ENCODE assay signal across 21 cellular contexts in genomic region chr9:72428329-72428728, GRCh38.
DNase-seq lines count a peak whose midpoint lies in the region; ATAC-seq and TF ChIP-seq lines count a peak whose summit lies in the region.
"Had no signal": no experiment of that assay in that cellular context is flagged by ENCODE, and none has a peak within 500 bp of the region (broad histone marks: within the 10 kb centered on the region; RNA-seq: fewer than 3 reads in every experiment).

No MANE protein-coding gene starts in this region.

- DNase-seq in A172 (ENCODE audit: low spot score) (peak; percentile 57), GM04504 (ENCODE audit: low read depth) (peak; percentile 60), astrocyte of the spinal cord (ENCODE audit: low read depth, low spot score) (peak; percentile 69), iris pigment epithelial cell (ENCODE audit: low read depth) (peak; percentile 54), AML-193 (lab: John Stamatoyannopoulos, UW) (no peak), testis (no peak)
- DNase-seq: activated CD8-positive, alpha-beta memory T cell treated with anti-CD3 and anti-CD28 coated beads, Interleukin-2, amount 50 U/mL, for 4 hours; activated naive CD4-positive, alpha-beta T cell treated with Interleukin-2 at 50 U/mL for 16 hours; Calu3; effector CD4-positive, alpha-beta T cell; foreskin keratinocyte; H9; naive thymus-derived CD4-positive, alpha-beta T cell; NCI-H187; stimulated activated CD4-positive, alpha-beta T cell treated with anti-CD3 and anti-CD28 coated beads, Interleukin-15, amount 100 ng/mL, for 24 hours; T-helper 17 cell had no signal

- TF ChIP-seq CTCF in astrocyte of the spinal cord (IDR thresholded peaks at IDR 0.05; ENCODE audit: low read depth, low read length) (no peak), testis (IDR thresholded peaks at IDR 0.05) (no peak)

- H3K4me3 ChIP-seq in astrocyte of the spinal cord (ENCODE audit: low read depth, low read length) (no peak overlapping the region), testis (no peak overlapping the region)
- H3K4me3 ChIP-seq: prostate gland had no signal

- H3K27me3 ChIP-seq in testis: no peaks in the 10 kb centered on the region
- H3K27me3 ChIP-seq: foreskin keratinocyte had no signal

- 18 to 19% methylated on average over 1 of the region's 1 CpG for WGBS in testis, 2 donors

- H3K36me3 ChIP-seq in testis (ENCODE audit: low read depth, missing control alignments): no peaks in the 10 kb centered on the region
- H3K36me3 ChIP-seq: prostate gland had no signal

- no peak overlapping the region for H3K27ac ChIP-seq in testis
- H3K27ac ChIP-seq: foreskin keratinocyte, prostate gland had no signal

- intact Hi-C loops in testis (cut with DNase I; ENCODE audit: low total_unique reads): no loop called here

- no peak for ATAC-seq in GM18867 (IDR thresholded peaks at IDR 0.05; ENCODE audit: unreplicated experiment)
- no peak for ATAC-seq in GM21390 (IDR thresholded peaks at IDR 0.05; ENCODE audit: unreplicated experiment)
- ATAC-seq: activated CD4-positive, CD25-positive, alpha-beta regulatory T cell treated with anti-CD3 and anti-CD28 coated beads, Interleukin-2, amount 50 U/mL, for 24 hours; foreskin keratinocyte; naive thymus-derived CD4-positive, alpha-beta T cell; Right ventricle myocardium inferior; T-helper 17 cell had no signal

- H3K4me1 ChIP-seq in testis: no peaks in the 10 kb centered on the region
- H3K4me1 ChIP-seq: foreskin keratinocyte, prostate gland had no signal

- in situ Hi-C loops in astrocyte of the spinal cord (cut with HindIII; ENCODE audit: low sequenced_read_pairs): no loop called here

- TF ChIP-seq POLR2A in testis (IDR thresholded peaks at IDR 0.05): no peak

- no peaks in the 10 kb centered on the region for H3K9me3 ChIP-seq in testis
- H3K9me3 ChIP-seq: prostate gland had no signal

Comparison
In these comparisons a context has a peak if more than half of its experiments do, and no peak if none do; other contexts are left out.
1. DNase-seq: peak in A172 (single experiment), GM04504 (single experiment), astrocyte of the spinal cord (single experiment) and iris pigment epithelial cell (single experiment); none in AML-193 (0 of 2) and testis (single experiment).